ENCODE assay signal across 11 cellular contexts in the genomic region with DNA sequence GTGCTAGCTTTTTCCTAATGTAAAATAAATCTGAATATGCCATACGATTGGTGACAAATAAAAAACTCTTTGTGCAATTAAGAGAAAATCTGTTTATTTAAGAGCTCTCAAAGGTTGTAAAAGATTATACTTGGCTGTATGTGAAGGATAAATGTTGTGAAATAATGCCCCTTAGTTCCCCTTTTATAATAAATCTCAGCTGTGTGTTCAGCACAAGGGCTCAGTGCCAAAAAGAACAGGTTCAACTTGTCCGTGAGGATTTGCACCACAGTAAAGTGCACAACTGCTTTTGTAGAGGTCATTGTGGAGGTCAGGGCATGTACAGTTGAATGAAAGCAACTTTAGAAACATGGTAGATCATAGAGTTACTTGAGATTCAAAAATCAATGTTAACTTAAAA.
A peak's percentile ranks its signal among the peaks of the same experiment; 100 is the strongest.
DNase-seq lines count a peak whose midpoint lies in the region; ATAC-seq, FAIRE-seq and TF ChIP-seq lines count a peak whose summit lies in the region.
"Had no signal": no experiment of that assay in that cellular context is flagged by ENCODE, and none has a peak within 500 bp of the region (broad histone marks: within the 10 kb centered on the region; RNA-seq: fewer than 3 reads in every experiment).

No MANE protein-coding gene starts in this region.

- FAIRE-seq in endometrium (lab: Jason Lieb, UNC): peak; percentile 71

- no peak for TF ChIP-seq CTCF in ovary (IDR thresholded peaks at IDR 0.05)

- no peak for TF ChIP-seq EP300 in ovary (IDR thresholded peaks at IDR 0.05)

- no peaks in the 10 kb centered on the region for H3K36me3 ChIP-seq in ovary
- H3K36me3 ChIP-seq: esophagus squamous epithelium had no signal

- no peaks in the 10 kb centered on the region for H3K9me3 ChIP-seq in ovary

- TF ChIP-seq POLR2A in ovary (IDR thresholded peaks at IDR 0.05): no peak

- ATAC-seq in GM18498 (IDR thresholded peaks at IDR 0.05; ENCODE audit: unreplicated experiment): no peak

- 8 to 14% (median 10%) methylated on average over 2 of the region's 2 CpGs for WGBS in ovary, 3 donors

- no peak overlapping the region for H3K4me3 ChIP-seq in ovary
- H3K4me3 ChIP-seq: esophagus squamous epithelium had no signal

- peak; percentile 43 for DNase-seq in DMS153 (lab: John Stamatoyannopoulos, UW)
- peak; percentile 22 for DNase-seq in NCI-H1436 (lab: John Stamatoyannopoulos, UW)
- peak in 3 of 5 donors; percentile 66 to 71 (median 70) for DNase-seq in ovary
- DNase-seq in GOT3 (lab: John Stamatoyannopoulos, UW): no peak
- no peak for DNase-seq in activated CD8-positive, alpha-beta memory T cell treated with anti-CD3 and anti-CD28 coated beads for 24 hours
- DNase-seq in iPS-NIHi7 (ENCODE audit: extremely low spot score): no peak
- DNase-seq: CD4-positive, CD25-positive, alpha-beta regulatory T cell; esophagus squamous epithelium; NCI-H146 had no signal

- no peaks in the 10 kb centered on the region for H3K27me3 ChIP-seq in ovary
- H3K27me3 ChIP-seq: esophagus squamous epithelium had no signal

- intact Hi-C loops in ovary (cut with DNase I): loop anchor here in 1 of 4 donors (10.0 kb wide), 1 partner anchor 137 kb away; the partner anchor contains the start of gene SIX4

- H3K4me1 ChIP-seq in ovary (ENCODE audit: insufficient read depth): no peaks in the 10 kb centered on the region

- H3K27ac ChIP-seq in ovary: peak overlapping the region in 1 of 2 donors; percentile 23

Comparison
In these comparisons a context has a peak if more than half of its experiments do, and no peak if none do; other contexts are left out.
1. DNase-seq: peak in DMS153 (single experiment), NCI-H1436 (single experiment) and ovary (3 of 5); none in GOT3 (single experiment), activated CD8-positive, alpha-beta memory T cell treated with anti-CD3 and anti-CD28 coated beads for 24 hours (single experiment) and iPS-NIHi7 (single experiment).